8 cellular contexts compared by ENCODE assay signal in genomic region chr13:102394158-102395053, GRCh38. TPM values are rescaled to one million over a fixed set of nuclear protein-coding genes. Genes with fewer than 3 reads are reported as not detected.
DNase-seq lines count a peak whose midpoint lies in the region; ATAC-seq, FAIRE-seq and TF ChIP-seq lines count a peak whose summit lies in the region.

No MANE protein-coding gene starts in this region.

- H3K27me3 Mint-ChIP-seq in central memory CD8-positive, alpha-beta T cell, result peaks cover 31% of the 10 kb centered on the region

- TF ChIP-seq POLR2A in spleen (IDR thresholded peaks at IDR 0.05), result no peak

- no peaks in the 10 kb centered on the region for H3K9me3 ChIP-seq in spleen

- H3K4me1 ChIP-seq in spleen, result peaks cover 0 to 18% (median 15%) of the 10 kb centered on the region in 6 donors

- no peaks in the 10 kb centered on the region for H3K36me3 ChIP-seq in spleen

- H3K4me3 ChIP-seq in spleen, result peak overlapping the region; percentile 65 to 95 (median 86)

- DNase-seq in NCI-H187 (lab: John Stamatoyannopoulos, UW), result peak; percentile 97
- DNase-seq in activated CD4-positive, CD25-positive, alpha-beta regulatory T cell (lab: John Stamatoyannopoulos, UW), result peak; percentile 87 to 94 (median 91)
- DNase-seq in central memory CD8-positive, alpha-beta T cell (ENCODE audit: low spot score in 2 of 2), result peak; percentile 87 to 97
- peak; percentile 96 for DNase-seq in spleen
- DNase-seq in HTR-8/SVneo (ENCODE audit: insufficient read length, low spot score), result no peak

- peak overlapping the region; percentile 89 for H3K4me3 Mint-ChIP-seq in central memory CD8-positive, alpha-beta T cell

- peaks cover 0 to 13% (median 0%) of the 10 kb centered on the region in 7 donors for H3K27me3 ChIP-seq in spleen (replicated peaks in 1 of 7)

- TF ChIP-seq CTCF in GM12873 (IDR thresholded peaks at IDR 0.05; ENCODE audit: insufficient read depth, low read depth, low read length, missing control alignments) (peak; percentile 40), spleen (IDR thresholded peaks at IDR 0.05 in 8 of 11, conservative IDR thresholded peaks at IDR 0.05 in 3 of 11) (no peak)

- intact Hi-C loops in spleen (cut with DNase I; ENCODE audit: low total_unique reads), result no loop called here

- H3K36me3 Mint-ChIP-seq in central memory CD8-positive, alpha-beta T cell (ENCODE audit: insufficient read depth), result peaks cover 8% of the 10 kb centered on the region

- peak overlapping the region; percentile 69 for H3K27ac Mint-ChIP-seq in central memory CD8-positive, alpha-beta T cell (ENCODE audit: low read depth)

- WGBS in spleen, 5 donors, result 1 to 10% (median 2%) methylated on average over 14 to 72 of the region's 72 CpGs

- H3K27ac ChIP-seq in spleen, result peak overlapping the region in 7 of 8 donors; percentile 41 to 77 (median 67)

- H3K9me3 Mint-ChIP-seq in central memory CD8-positive, alpha-beta T cell, result no peaks in the 10 kb centered on the region

- ATAC-seq in HG02759 (IDR thresholded peaks at IDR 0.05; ENCODE audit: unreplicated experiment), result peak; percentile 95
- ATAC-seq in central memory CD8-positive, alpha-beta T cell (replicated peaks; ENCODE audit: extremely low read depth, poor library complexity, severe bottlenecking), result peak; percentile 87

- FAIRE-seq in islet of Langerhans (lab: Jason Lieb, UNC) (peak; percentile 95), HTR-8/SVneo (lab: Jason Lieb, UNC) (no peak)

- H3K4me1 Mint-ChIP-seq in central memory CD8-positive, alpha-beta T cell, result peaks cover 13% of the 10 kb centered on the region

RNA-seq across cellular contexts. Expression of gene FGF14, which starts 7.4 kb away (rescaled TPM):
- 1 to 10 TPM in 1 of 7 donors, under 1 TPM in 3, not detected in 3; 0.03 to 1.1 (median 0.18) TPM for total RNA-seq in spleen
- under 1 TPM; 0.03 to 0.32 (median 0.04) TPM for polyA plus RNA-seq in spleen
